22 cellular contexts compared by ENCODE assay signal in the genomic region with DNA sequence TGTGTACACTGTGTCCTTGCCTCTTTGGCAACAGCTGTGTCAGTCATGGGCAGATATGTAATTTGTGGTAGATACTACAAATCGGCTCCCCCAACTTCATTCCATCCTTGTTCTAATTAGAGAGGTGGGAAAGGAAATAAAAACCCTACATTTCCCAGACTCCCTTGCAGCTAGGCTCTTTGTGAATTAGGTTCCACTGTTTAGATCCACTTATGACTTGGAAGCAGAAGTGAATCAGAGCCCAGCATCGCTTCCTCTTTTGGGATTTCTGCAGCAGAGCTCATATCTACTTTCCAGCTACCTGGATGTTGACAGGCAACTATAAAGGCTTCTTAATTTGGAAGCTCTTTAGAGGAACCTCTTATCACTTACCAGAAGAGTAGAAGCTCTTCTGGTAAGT.
"Had no signal": no experiment of that assay in that cellular context is flagged by ENCODE, and none has a peak within 500 bp of the region (broad histone marks: within the 10 kb centered on the region; RNA-seq: fewer than 3 reads in every experiment).

No MANE protein-coding gene starts in this region.

- H3K27me3 ChIP-seq: cardiac muscle cell, hepatocyte, neural progenitor cell, right atrium auricular region, tibial artery had no signal

- H3K27me3 Mint-ChIP-seq: activated CD4-positive, alpha-beta memory T cell treated with anti-CD3 and anti-CD28 coated beads, Interleukin-2, amount 10 ng/mL, durations not matched to agents 7 days and 5 days; activated CD8-positive, alpha-beta memory T cell treated with anti-CD3 and anti-CD28 coated beads, Interleukin-2, amount 10 ng/mL, durations not matched to agents 7 days and 5 days; activated naive CD8-positive, alpha-beta T cell treated with anti-CD3 and anti-CD28 coated beads for 36 hours; effector memory CD8-positive, alpha-beta T cell; naive thymus-derived CD4-positive, alpha-beta T cell had no signal

- H3K36me3 ChIP-seq: cardiac muscle cell, neural progenitor cell, prostate gland had no signal

- H3K4me1 Mint-ChIP-seq: activated CD4-positive, alpha-beta memory T cell treated with anti-CD3 and anti-CD28 coated beads, Interleukin-2, amount 10 ng/mL, durations not matched to agents 7 days and 5 days; activated CD8-positive, alpha-beta memory T cell treated with anti-CD3 and anti-CD28 coated beads, Interleukin-2, amount 10 ng/mL, durations not matched to agents 7 days and 5 days; neural progenitor cell; WTC11 had no signal

- H3K4me3 ChIP-seq: cardiac muscle cell, hepatocyte, neural progenitor cell, prostate gland, right atrium auricular region, tibial artery had no signal

- H3K27ac Mint-ChIP-seq: activated CD4-positive, alpha-beta memory T cell treated with anti-CD3 and anti-CD28 coated beads, Interleukin-2, amount 10 ng/mL, durations not matched to agents 7 days and 5 days; activated CD8-positive, alpha-beta memory T cell treated with anti-CD3 and anti-CD28 coated beads, Interleukin-2, amount 10 ng/mL, durations not matched to agents 7 days and 5 days; activated naive CD8-positive, alpha-beta T cell treated with anti-CD3 and anti-CD28 coated beads for 36 hours; effector memory CD8-positive, alpha-beta T cell; naive thymus-derived CD4-positive, alpha-beta T cell; neural progenitor cell; WTC11 had no signal

- H3K27ac ChIP-seq: cardiac muscle cell, hepatocyte, neural progenitor cell, right atrium auricular region, tibial artery had no signal

- H3K9me3 ChIP-seq: prostate gland had no signal

- H3K4me3 Mint-ChIP-seq: activated CD4-positive, alpha-beta memory T cell treated with anti-CD3 and anti-CD28 coated beads, Interleukin-2, amount 10 ng/mL, durations not matched to agents 7 days and 5 days; activated CD8-positive, alpha-beta memory T cell treated with anti-CD3 and anti-CD28 coated beads, Interleukin-2, amount 10 ng/mL, durations not matched to agents 7 days and 5 days; activated naive CD8-positive, alpha-beta T cell treated with anti-CD3 and anti-CD28 coated beads for 36 hours; effector memory CD8-positive, alpha-beta T cell; neural progenitor cell; WTC11 had no signal

- H3K4me1 ChIP-seq: neural progenitor cell, right atrium auricular region had no signal

- DNase-seq: activated CD4-positive, alpha-beta memory T cell treated with anti-CD3 and anti-CD28 coated beads, Interleukin-2, amount 10 ng/mL, durations not matched to agents 7 days and 5 days; activated CD4-positive, alpha-beta T cell treated with anti-CD3 and anti-CD28 coated beads for 48 hours; activated CD8-positive, alpha-beta memory T cell treated with anti-CD3 and anti-CD28 coated beads, Interleukin-2, amount 10 ng/mL, durations not matched to agents 7 days and 5 days; activated naive CD8-positive, alpha-beta T cell treated with anti-CD3 and anti-CD28 coated beads for 36 hours; amygdala; effector memory CD8-positive, alpha-beta T cell; foreskin fibroblast; left cardiac atrium; mesenchymal stem cell; naive thymus-derived CD4-positive, alpha-beta T cell; stimulated activated CD4-positive, alpha-beta T cell treated with anti-CD3 and anti-CD28 coated beads, Interleukin-2, amount 100 ng/mL, for 24 hours; stimulated activated naive CD8-positive, alpha-beta T cell treated with anti-CD3 and anti-CD28 coated beads, Interleukin-15, Interleukin-2, amounts not matched to agents 100 U/mL and 50 U/mL, for 24 hours; substantia nigra; tibial artery had no signal

- FAIRE-seq: islet of Langerhans, urothelium cell line had no signal

- ATAC-seq: activated CD8-positive, alpha-beta memory T cell treated with anti-CD3 and anti-CD28 coated beads, Interleukin-2, amount 10 ng/mL, durations not matched to agents 7 days and 5 days; effector memory CD8-positive, alpha-beta T cell; left cardiac atrium; naive thymus-derived CD4-positive, alpha-beta T cell; stimulated activated naive CD8-positive, alpha-beta T cell treated with anti-CD3 and anti-CD28 coated beads, Interleukin-15, Interleukin-2, amounts not matched to agents 100 U/mL and 50 U/mL, for 24 hours; WTC11 had no signal

- H3K36me3 Mint-ChIP-seq: neural progenitor cell had no signal
